Comparison of ENCODE assay signal across 1 cellular context in genomic region chr2:67130526-67131309, GRCh38.
TF ChIP-seq lines count a peak whose summit lies in the region.

No MANE protein-coding gene starts in this region.

TF ChIP-seq in endothelial cell of umbilical vein, 7 proteins besides CTCF, POLR2A, EP300 and RAD21:
- TF ChIP-seq FOS (IDR thresholded peaks at IDR 0.05; ENCODE audit: borderline replicate concordance, insufficient read depth, low read length) = peak; percentile 13
- peak; percentile 23 for TF ChIP-seq POLR2AphosphoS5 (IDR thresholded peaks at IDR 0.05; ENCODE audit: insufficient read depth, low read depth, low read length)
- TF ChIP-seq GATA2 (IDR thresholded peaks at IDR 0.05; ENCODE audit: insufficient read depth, insufficient read length, low read depth, low read length) = peak; percentile 29
- TF ChIP-seq MYC (IDR thresholded peaks at IDR 0.05; ENCODE audit: low read depth, low read length) = no peak
- peak; percentile 17 for TF ChIP-seq JUN (IDR thresholded peaks at IDR 0.05; ENCODE audit: borderline replicate concordance, insufficient read depth, insufficient read length, low read depth)
TF ChIP-seq in endothelial cell of umbilical vein: peak in this region for 4.
